In the genomic region with DNA sequence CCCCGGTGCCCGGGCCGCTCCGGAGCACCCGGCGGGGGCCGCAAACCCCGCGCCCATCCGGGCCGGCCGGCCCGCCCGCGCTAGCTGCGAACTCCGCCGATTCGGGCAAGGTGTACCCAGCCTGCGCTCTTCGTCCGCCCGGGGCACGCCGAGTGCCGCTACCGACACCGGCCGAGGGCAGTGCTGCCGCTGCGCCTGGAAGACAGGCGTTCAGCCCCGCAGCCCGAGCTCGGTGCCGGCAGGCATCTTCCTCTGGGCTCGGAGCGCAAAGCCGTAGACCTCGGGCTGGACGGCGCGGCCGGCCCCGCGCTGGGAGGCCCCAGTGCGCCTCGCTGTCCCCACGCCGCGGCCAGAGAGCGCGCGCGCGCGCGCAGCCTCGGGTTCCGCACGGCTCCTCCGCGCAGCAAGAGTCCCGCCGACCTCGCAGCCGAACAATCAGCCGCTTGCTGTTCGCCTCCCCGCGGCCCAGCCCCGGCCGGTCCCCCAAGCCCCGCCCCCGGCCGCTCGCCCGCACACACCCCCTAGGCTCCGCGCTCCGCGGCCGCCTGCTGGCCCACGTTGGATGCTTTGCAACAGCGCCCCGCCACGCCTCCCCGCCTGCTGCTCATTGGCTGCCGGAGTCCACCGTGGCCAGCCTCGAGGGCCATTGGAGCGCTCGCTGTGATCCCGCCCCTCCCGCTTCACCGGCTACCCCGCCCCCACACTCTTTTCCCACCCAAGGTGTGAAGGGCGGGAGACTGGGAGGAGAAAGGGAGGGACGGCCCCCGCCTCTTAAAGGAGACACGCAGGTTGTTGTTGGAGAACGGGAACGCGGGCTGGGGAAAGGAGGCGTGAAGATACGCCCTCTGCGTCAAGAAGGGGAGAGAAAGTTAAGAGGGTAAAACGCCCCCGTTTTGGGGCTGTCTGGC, we compare ENCODE assay signal across 8 cellular contexts. TPM values are rescaled to one million over a fixed set of nuclear protein-coding genes. Genes with fewer than 3 reads are reported as not detected.
DNase-seq lines count a peak whose midpoint lies in the region; ATAC-seq and TF ChIP-seq lines count a peak whose summit lies in the region.

A gene with protein sequence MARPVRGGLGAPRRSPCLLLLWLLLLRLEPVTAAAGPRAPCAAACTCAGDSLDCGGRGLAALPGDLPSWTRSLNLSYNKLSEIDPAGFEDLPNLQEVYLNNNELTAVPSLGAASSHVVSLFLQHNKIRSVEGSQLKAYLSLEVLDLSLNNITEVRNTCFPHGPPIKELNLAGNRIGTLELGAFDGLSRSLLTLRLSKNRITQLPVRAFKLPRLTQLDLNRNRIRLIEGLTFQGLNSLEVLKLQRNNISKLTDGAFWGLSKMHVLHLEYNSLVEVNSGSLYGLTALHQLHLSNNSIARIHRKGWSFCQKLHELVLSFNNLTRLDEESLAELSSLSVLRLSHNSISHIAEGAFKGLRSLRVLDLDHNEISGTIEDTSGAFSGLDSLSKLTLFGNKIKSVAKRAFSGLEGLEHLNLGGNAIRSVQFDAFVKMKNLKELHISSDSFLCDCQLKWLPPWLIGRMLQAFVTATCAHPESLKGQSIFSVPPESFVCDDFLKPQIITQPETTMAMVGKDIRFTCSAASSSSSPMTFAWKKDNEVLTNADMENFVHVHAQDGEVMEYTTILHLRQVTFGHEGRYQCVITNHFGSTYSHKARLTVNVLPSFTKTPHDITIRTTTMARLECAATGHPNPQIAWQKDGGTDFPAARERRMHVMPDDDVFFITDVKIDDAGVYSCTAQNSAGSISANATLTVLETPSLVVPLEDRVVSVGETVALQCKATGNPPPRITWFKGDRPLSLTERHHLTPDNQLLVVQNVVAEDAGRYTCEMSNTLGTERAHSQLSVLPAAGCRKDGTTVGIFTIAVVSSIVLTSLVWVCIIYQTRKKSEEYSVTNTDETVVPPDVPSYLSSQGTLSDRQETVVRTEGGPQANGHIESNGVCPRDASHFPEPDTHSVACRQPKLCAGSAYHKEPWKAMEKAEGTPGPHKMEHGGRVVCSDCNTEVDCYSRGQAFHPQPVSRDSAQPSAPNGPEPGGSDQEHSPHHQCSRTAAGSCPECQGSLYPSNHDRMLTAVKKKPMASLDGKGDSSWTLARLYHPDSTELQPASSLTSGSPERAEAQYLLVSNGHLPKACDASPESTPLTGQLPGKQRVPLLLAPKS (minus strand): TSS at position 448 of the 908 bp plus-strand sequence. CDS start 615 bp downstream, outside the sequence.

- no peaks in the 10 kb centered on the region for H3K27me3 ChIP-seq in Karpas-422 (ENCODE audit: low read length)

- H3K4me1 Mint-ChIP-seq in activated T-helper 2 cell treated with anti-CD3 and anti-CD28 coated beads, Interferon-gamma antibody, Interleukin-2, Interleukin-4, amounts not matched to agents 10 μg/mL and 5 μg/mL and 100 μg/mL, durations not matched to agents 14 hours and 24 hours and 36 hours (ENCODE audit: low read depth): peaks cover 59% of the 10 kb centered on the region
- peaks cover 24 to 37% of the 10 kb centered on the region in 2 donors for H3K4me1 Mint-ChIP-seq in natural killer cell

- TF ChIP-seq CTCF in RWPE1 (conservative IDR thresholded peaks at IDR 0.05; ENCODE audit: low read depth) (0 out of 2 replicates have a peak, but pooled peaks have one; percentile 19), natural killer cell (IDR thresholded peaks at IDR 0.05) (peak; percentile 54)

- H3K4me2 ChIP-seq in Karpas-422 (ENCODE audit: low read depth, low read length, poor library complexity, severe bottlenecking): peak within 1 kb of the TSS; percentile 57

- peaks cover 27% of the 10 kb centered on the region for H3K27me3 Mint-ChIP-seq in activated T-helper 2 cell treated with anti-CD3 and anti-CD28 coated beads, Interferon-gamma antibody, Interleukin-2, Interleukin-4, amounts not matched to agents 10 μg/mL and 5 μg/mL and 100 μg/mL, durations not matched to agents 14 hours and 24 hours and 36 hours (ENCODE audit: low read depth)
- peaks cover 16 to 26% of the 10 kb centered on the region in 2 donors for H3K27me3 Mint-ChIP-seq in natural killer cell (ENCODE audit: low read depth in 2 of 2)

- H3K27ac Mint-ChIP-seq in activated T-helper 2 cell treated with anti-CD3 and anti-CD28 coated beads, Interferon-gamma antibody, Interleukin-2, Interleukin-4, amounts not matched to agents 10 μg/mL and 5 μg/mL and 100 μg/mL, durations not matched to agents 14 hours and 24 hours and 36 hours: peak within 1 kb of the TSS; percentile 84
- H3K27ac Mint-ChIP-seq in natural killer cell: peak within 1 kb of the TSS; percentile 70 to 82

- CTCF ChIA-PET in RWPE1 (lab: Yijun Ruan, JAX): interaction anchor here (0.6 kb wide), 1 partner anchor 11 kb away, joined by 3 read pairs; no protein-coding TSS in a partner anchor

- no peaks in the 10 kb centered on the region for H3K9me3 ChIP-seq in Karpas-422 (ENCODE audit: low read length)

- no peaks in the 10 kb centered on the region for H3K9me3 Mint-ChIP-seq in activated T-helper 2 cell treated with anti-CD3 and anti-CD28 coated beads, Interferon-gamma antibody, Interleukin-2, Interleukin-4, amounts not matched to agents 10 μg/mL and 5 μg/mL and 100 μg/mL, durations not matched to agents 14 hours and 24 hours and 36 hours
- no peaks in the 10 kb centered on the region for H3K9me3 Mint-ChIP-seq in natural killer cell

- H3K4me3 Mint-ChIP-seq in activated T-helper 2 cell treated with anti-CD3 and anti-CD28 coated beads, Interferon-gamma antibody, Interleukin-2, Interleukin-4, amounts not matched to agents 10 μg/mL and 5 μg/mL and 100 μg/mL, durations not matched to agents 14 hours and 24 hours and 36 hours (ENCODE audit: low read depth): peak within 1 kb of the TSS; percentile 96
- H3K4me3 Mint-ChIP-seq in natural killer cell: peak within 1 kb of the TSS; percentile 88

- peak within 1 kb of the TSS; percentile 63 for H3K9ac ChIP-seq in Karpas-422 (ENCODE audit: low read length)

- ATAC-seq in GM21825 (IDR thresholded peaks at IDR 0.05; ENCODE audit: unreplicated experiment): peak; percentile 98
- ATAC-seq in natural killer cell: peak; percentile 94 to 98 (median 95)

- peaks cover 18% of the 10 kb centered on the region for H3K36me3 Mint-ChIP-seq in activated T-helper 2 cell treated with anti-CD3 and anti-CD28 coated beads, Interferon-gamma antibody, Interleukin-2, Interleukin-4, amounts not matched to agents 10 μg/mL and 5 μg/mL and 100 μg/mL, durations not matched to agents 14 hours and 24 hours and 36 hours (ENCODE audit: low read depth)
- no peaks in the 10 kb centered on the region for H3K36me3 Mint-ChIP-seq in natural killer cell

- peaks cover 69% of the 10 kb centered on the region for H3K4me1 ChIP-seq in Karpas-422 (ENCODE audit: low read length)

- peak within 1 kb of the TSS; percentile 67 for H3K4me3 ChIP-seq in Karpas-422 (ENCODE audit: low read length)

- peaks cover 15% of the 10 kb centered on the region; the same call in 1 of the 2 replicates for H3K79me2 ChIP-seq in Karpas-422 (ENCODE audit: low read length)

- peak within 1 kb of the TSS; percentile 77; the same call in 1 of the 2 replicates for H2AFZ ChIP-seq in Karpas-422 (ENCODE audit: low read length)

- H3K9me2 ChIP-seq in Karpas-422 (replicated peaks; ENCODE audit: insufficient read depth, low read length): no peaks in the 10 kb centered on the region

- POLR2A ChIA-PET in RWPE1 (lab: Yijun Ruan, JAX; ENCODE audit: low non-redundant PET): no interaction called here

- H3K27ac ChIP-seq in Karpas-422 (ENCODE audit: low read length) (no peak within 1 kb of the TSS), RWPE1 (peak within 1 kb of the TSS; percentile 80)

- H3K36me3 ChIP-seq in Karpas-422 (ENCODE audit: insufficient read depth, low read length): no peaks in the 10 kb centered on the region

- intact Hi-C loops in activated T-helper 2 cell treated with anti-CD3 and anti-CD28 coated beads, Interferon-gamma antibody, Interleukin-2, Interleukin-4, amounts not matched to agents 10 μg/mL and 5 μg/mL and 100 μg/mL, durations not matched to agents 14 hours and 24 hours and 36 hours (cut with micrococcal nuclease): loop anchor here (1.0 to 10.0 kb wide), 5 partner anchors 20 to 494 kb away; a partner anchor contains a TSS
- intact Hi-C loops in natural killer cell (cut with micrococcal nuclease): loop anchor here (2.0 to 10.0 kb wide), 4 partner anchors 46 to 496 kb away; a partner anchor contains a TSS

- peak; percentile 76 for DNase-seq in DMS79 treated with DMSO at 0.1 percent for 48 hours (lab: John Stamatoyannopoulos, UW)
- DNase-seq in Karpas-422: peak; percentile 95
- peak; percentile 93 for DNase-seq in RWPE1 (ENCODE audit: low spot score)
- peak; percentile 98 for DNase-seq in activated T-helper 2 cell treated with anti-CD3 and anti-CD28 coated beads, Interferon-gamma antibody, Interleukin-2, Interleukin-4, amounts not matched to agents 10 μg/mL and 5 μg/mL and 100 μg/mL, durations not matched to agents 14 hours and 24 hours and 36 hours (ENCODE audit: low spot score)
- peak; percentile 94 for DNase-seq in fibroblast of peridontal ligament (ENCODE audit: extremely low read depth)
- peak; percentile 92 for DNase-seq in natural killer cell
- peak; percentile 89 to 92 (median 91) for DNase-seq in stimulated activated naive CD4-positive, alpha-beta T cell (lab: John Stamatoyannopoulos, UW)

- no peaks in the 10 kb centered on the region for H4K20me1 ChIP-seq in Karpas-422 (ENCODE audit: insufficient read depth, low read depth, low read length)

RNA-seq across cellular contexts. Expression of the gene that starts here (rescaled TPM):
- total RNA-seq in Karpas-422 (2014; rRNA removed; shearing (Covaris generic); ENCODE audit: low replicate concordance): 52.4 and 75.4 TPM in 2 replicates
- 42.5 and 47.9 TPM in 2 replicates for total RNA-seq in activated T-helper 2 cell treated with anti-CD3 and anti-CD28 coated beads, Interferon-gamma antibody, Interleukin-2, Interleukin-4, amounts not matched to agents 10 μg/mL and 5 μg/mL and 100 μg/mL, durations not matched to agents 14 hours and 24 hours and 36 hours
- total RNA-seq in natural killer cell: 10 to 100 TPM in 1 of 3 donors, 1 to 10 TPM in 2; 5.5 to 10.6 (median 8.5) TPM
